Comparison of ENCODE assay signal across 25 cellular contexts in genomic region chr3:29067014-29067413, GRCh38.
A peak's percentile ranks its signal among the peaks of the same experiment; 100 is the strongest.
DNase-seq lines count a peak whose midpoint lies in the region; ATAC-seq, FAIRE-seq and TF ChIP-seq lines count a peak whose summit lies in the region.
"Had no signal": no experiment of that assay in that cellular context is flagged by ENCODE, and none has a peak within 500 bp of the region (broad histone marks: within the 10 kb centered on the region; RNA-seq: fewer than 3 reads in every experiment).

No MANE protein-coding gene starts in this region.

- no peaks in the 10 kb centered on the region for H4K20me1 ChIP-seq in MM.1S (ENCODE audit: insufficient read depth, low read length)

- H3K36me3 Mint-ChIP-seq in MCF 10A (ENCODE audit: insufficient read depth, unreplicated experiment) = no peaks in the 10 kb centered on the region
- H3K36me3 Mint-ChIP-seq: activated CD4-positive, alpha-beta memory T cell treated with anti-CD3 and anti-CD28 coated beads for 36 hours; CD4-positive, CD25-positive, alpha-beta regulatory T cell had no signal

- no peaks in the 10 kb centered on the region for H3F3A ChIP-seq in MM.1S (ENCODE audit: insufficient read depth, low read length)

- TF ChIP-seq CTCF in MCF 10A (IDR thresholded peaks at IDR 0.05; ENCODE audit: unreplicated experiment) (no peak), breast epithelium (IDR thresholded peaks at IDR 0.05) (no peak), fibroblast of the aortic adventitia (IDR thresholded peaks at IDR 0.05; ENCODE audit: insufficient read depth, low read length) (no peak), MM.1S (IDR thresholded peaks at IDR 0.05; ENCODE audit: low read length) (no peak)

- DNase-seq in MCF 10A (ENCODE audit: unreplicated experiment) (peak; percentile 63), breast epithelium (ENCODE audit: low spot score in 2 of 2) (no peak), adipocyte (ENCODE audit: low read depth) (peak; percentile 5), fibroblast of the aortic adventitia (ENCODE audit: low read depth) (peak; percentile 5), urothelium cell line (ENCODE audit: low spot score) (peak; percentile 42), MM.1S (no peak)
- DNase-seq: activated CD4-positive, alpha-beta memory T cell treated with anti-CD3 and anti-CD28 coated beads for 36 hours; activated naive CD4-positive, alpha-beta T cell treated with anti-CD3 and anti-CD28 coated beads, Interleukin-2, amount 50 U/mL, for 16 hours; activated T-cell treated with anti-CD3 and anti-CD28 coated beads, Interleukin-2, amount 50 U/mL, for 24 hours; body of pancreas; CD4-positive, CD25-positive, alpha-beta regulatory T cell; Karpas-422; midbrain; NCI-H1105; NCI-H2107; NCI-H524; nephron progenitor cell; SHP77; stimulated activated CD4-positive, alpha-beta T cell treated with anti-CD3 and anti-CD28 coated beads, Interleukin-4, amount 100 ng/mL, for 1 hour; T-helper 1 cell had no signal

- no peaks in the 10 kb centered on the region for H3K9me3 Mint-ChIP-seq in MCF 10A (ENCODE audit: unreplicated experiment)

- no peaks in the 10 kb centered on the region for H3K27me3 Mint-ChIP-seq in MCF 10A (ENCODE audit: insufficient read depth, unreplicated experiment)
- H3K27me3 Mint-ChIP-seq: activated CD4-positive, alpha-beta memory T cell treated with anti-CD3 and anti-CD28 coated beads for 36 hours; activated T-cell treated with anti-CD3 and anti-CD28 coated beads, Interleukin-2, amount 50 U/mL, for 24 hours; CD4-positive, CD25-positive, alpha-beta regulatory T cell had no signal

- H3K9ac ChIP-seq in adipocyte (ENCODE audit: low read length) (no peak overlapping the region), MM.1S (ENCODE audit: low read length) (no peak overlapping the region)

- ATAC-seq in GM21619 (IDR thresholded peaks at IDR 0.05; ENCODE audit: unreplicated experiment) (no peak), HG03025 (IDR thresholded peaks at IDR 0.05; ENCODE audit: low FRiP score, unreplicated experiment) (no peak)
- ATAC-seq: body of pancreas had no signal

- H3K9me3 ChIP-seq in breast epithelium (peaks cover 0 to 6% of the 10 kb centered on the region in 2 donors), adipocyte (ENCODE audit: control insufficient read depth, low read length) (no peaks in the 10 kb centered on the region), MM.1S (replicated peaks; ENCODE audit: insufficient read depth, low read length) (no peaks in the 10 kb centered on the region)
- H3K9me3 ChIP-seq: body of pancreas had no signal

- H3K9me2 ChIP-seq in MM.1S (replicated peaks; ENCODE audit: insufficient read depth, low read length) = no peaks in the 10 kb centered on the region

- POLR2A ChIA-PET in MCF 10A (lab: Yijun Ruan, JAX) = interaction anchor here (0.7 to 3.8 kb wide), 11 partner anchors 10 to 693 kb away, joined by 3 to 28 read pairs (median 6); partner anchors contain the start of gene RBMS3

- no peak for FAIRE-seq in urothelium cell line (lab: Jason Lieb, UNC)

- H3K27me3 ChIP-seq in breast epithelium (no peaks in the 10 kb centered on the region), adipocyte (replicated peaks; ENCODE audit: control insufficient read depth, insufficient read depth, low read length) (no peaks in the 10 kb centered on the region), MM.1S (replicated peaks; ENCODE audit: insufficient read depth, low read length) (no peaks in the 10 kb centered on the region)
- H3K27me3 ChIP-seq: body of pancreas had no signal

- no TSS peak for BruUV-seq in MCF 10A (replicated peaks; lab: Mats Ljungman, UMichigan)

- no peak overlapping the region for H2AFZ ChIP-seq in MM.1S (ENCODE audit: low read length)

- CTCF ChIA-PET in MCF 10A (lab: Yijun Ruan, JAX) = interaction anchor here (0.7 to 1.4 kb wide), 3 partner anchors 212 to 319 kb away, joined by 3 to 7 read pairs (median 4); partner anchors contain the start of gene RBMS3

- H3K36me3 ChIP-seq in breast epithelium (no peaks in the 10 kb centered on the region), adipocyte (ENCODE audit: control insufficient read depth, insufficient read depth, low read length, severe bottlenecking) (no peaks in the 10 kb centered on the region), MM.1S (replicated peaks; ENCODE audit: insufficient read depth, low read length) (no peaks in the 10 kb centered on the region)

- H3K4me1 ChIP-seq in breast epithelium (no peaks in the 10 kb centered on the region), adipocyte (ENCODE audit: control insufficient read depth, insufficient read depth, low read length) (peaks cover 5% of the 10 kb centered on the region), MM.1S (ENCODE audit: low read length) (no peaks in the 10 kb centered on the region)
- H3K4me1 ChIP-seq: body of pancreas had no signal

- intact Hi-C loops in MCF 10A (cut with micrococcal nuclease) (no loop called here), breast epithelium (cut with DNase I; ENCODE audit: low total_unique reads) (loop anchor here (5.0 kb wide), 1 partner anchor 115 kb away; no protein-coding TSS in a partner anchor)

- no peaks in the 10 kb centered on the region for H3K79me2 ChIP-seq in MM.1S (ENCODE audit: low read length)

- H3K27ac Mint-ChIP-seq in MCF 10A (ENCODE audit: low read depth, unreplicated experiment) = peak overlapping the region; percentile 88
- H3K27ac Mint-ChIP-seq: activated CD4-positive, alpha-beta memory T cell treated with anti-CD3 and anti-CD28 coated beads for 36 hours; activated T-cell treated with anti-CD3 and anti-CD28 coated beads, Interleukin-2, amount 50 U/mL, for 24 hours; CD4-positive, CD25-positive, alpha-beta regulatory T cell; nephron progenitor cell had no signal

- no peak overlapping the region for H3K4me3 ChIP-seq in breast epithelium
- H3K4me3 ChIP-seq in adipocyte (ENCODE audit: low read length) = no peak overlapping the region
- H3K4me3 ChIP-seq in fibroblast of the aortic adventitia (ENCODE audit: low read depth, low read length) = no peak overlapping the region
- no peak overlapping the region for H3K4me3 ChIP-seq in MM.1S (ENCODE audit: low read length)
- H3K4me3 ChIP-seq: body of pancreas, coronary artery, skin epidermis had no signal

- no peak overlapping the region for H3K4me3 Mint-ChIP-seq in MCF 10A (ENCODE audit: unreplicated experiment)
- H3K4me3 Mint-ChIP-seq: activated CD4-positive, alpha-beta memory T cell treated with anti-CD3 and anti-CD28 coated beads for 36 hours; activated T-cell treated with anti-CD3 and anti-CD28 coated beads, Interleukin-2, amount 50 U/mL, for 24 hours; CD4-positive, CD25-positive, alpha-beta regulatory T cell; nephron progenitor cell had no signal

- H3K4me2 ChIP-seq in MM.1S (ENCODE audit: low read depth, low read length) = no peak overlapping the region

- peaks cover 37% of the 10 kb centered on the region for H3K4me1 Mint-ChIP-seq in MCF 10A (ENCODE audit: insufficient read depth, unreplicated experiment)
- H3K4me1 Mint-ChIP-seq: CD4-positive, CD25-positive, alpha-beta regulatory T cell had no signal

- H3K27ac ChIP-seq in breast epithelium (no peak overlapping the region), MM.1S (ENCODE audit: low read length) (no peak overlapping the region)
- H3K27ac ChIP-seq: body of pancreas, coronary artery, skin epidermis, VCaP had no signal

- TF ChIP-seq POLR2A in breast epithelium (IDR thresholded peaks at IDR 0.05) = no peak

Comparison
In these comparisons a context has a peak if more than half of its experiments do, and no peak if none do; other contexts are left out.
1. DNase-seq: peak in MCF 10A (single experiment), adipocyte (single experiment), fibroblast of the aortic adventitia (single experiment) and urothelium cell line (single experiment); none in breast epithelium (0 of 2) and MM.1S (single experiment).